In genomic region chr11:73323464-73323863, GRCh38 we compare ENCODE assay signal across 1 cellular context.
A peak's percentile ranks its signal among the peaks of the same experiment; 100 is the strongest.
TF ChIP-seq lines count a peak whose summit lies in the region.

No MANE protein-coding gene starts in this region.

TF ChIP-seq in HepG2, 621 proteins besides CTCF, POLR2A, EP300 and RAD21 (continues in another document):
- TF ChIP-seq ZNF616 (CRISPR knock-in tag; IDR thresholded peaks at IDR 0.05; ENCODE audit: low read depth) (no peak), PAXIP1 (CRISPR knock-in tag; conservative IDR thresholded peaks at IDR 0.05) (peak; percentile 59), CREBL2 (CRISPR knock-in tag; IDR thresholded peaks at IDR 0.05; ENCODE audit: borderline replicate concordance) (no peak), LCORL (IDR thresholded peaks at IDR 0.05) (no peak), LCORL (CRISPR knock-in tag; IDR thresholded peaks at IDR 0.05) (peak; percentile 90), SP5 (CRISPR knock-in tag; IDR thresholded peaks at IDR 0.05; ENCODE audit: borderline replicate concordance, low read depth) (0 out of 2 replicates have a peak, but pooled peaks have one; percentile 24), MTA1 (CRISPR knock-in tag; IDR thresholded peaks at IDR 0.05; ENCODE audit: borderline replicate concordance) (0 out of 2 replicates have a peak, but pooled peaks have one; percentile 37), ZFP91 (CRISPR knock-in tag; IDR thresholded peaks at IDR 0.05; ENCODE audit: borderline replicate concordance) (peak; percentile 22; the same call in 1 of the 2 replicates), ZBTB33 (CRISPR knock-in tag; IDR thresholded peaks at IDR 0.05) (peak; percentile 43), ZBTB38 (CRISPR knock-in tag; IDR thresholded peaks at IDR 0.05) (peak; percentile 77), ZNF414 (CRISPR knock-in tag; IDR thresholded peaks at IDR 0.05) (no peak), ZNF747 (CRISPR knock-in tag; IDR thresholded peaks at IDR 0.05; ENCODE audit: borderline replicate concordance) (0 out of 2 replicates have a peak, but pooled peaks have one; percentile 4), CSRNP2 (CRISPR knock-in tag; conservative IDR thresholded peaks at IDR 0.05; ENCODE audit: low read depth) (no peak), IRX3 (CRISPR knock-in tag; IDR thresholded peaks at IDR 0.05; ENCODE audit: borderline replicate concordance, low read depth) (no peak), ZNF225 (CRISPR knock-in tag; IDR thresholded peaks at IDR 0.05) (no peak), REL (CRISPR knock-in tag; conservative IDR thresholded peaks at IDR 0.05) (no peak), ERF (CRISPR knock-in tag; IDR thresholded peaks at IDR 0.05) (no peak), KDM6A (CRISPR knock-in tag; IDR thresholded peaks at IDR 0.05; ENCODE audit: low read depth) (no peak), SOX6 (IDR thresholded peaks at IDR 0.05) (no peak), SOX6 (CRISPR knock-in tag; IDR thresholded peaks at IDR 0.05) (0 out of 2 replicates have a peak, but pooled peaks have one; percentile 35), ZNF687 (CRISPR knock-in tag; IDR thresholded peaks at IDR 0.05) (peak; percentile 77), NFRKB (IDR thresholded peaks at IDR 0.05) (no peak), HES4 (CRISPR knock-in tag; IDR thresholded peaks at IDR 0.05; ENCODE audit: borderline replicate concordance) (no peak), SALL2 (CRISPR knock-in tag; IDR thresholded peaks at IDR 0.05) (peak; percentile 34; the same call in 1 of the 2 replicates), ZNF746 (CRISPR knock-in tag; IDR thresholded peaks at IDR 0.05) (no peak), ZNF160 (CRISPR knock-in tag; IDR thresholded peaks at IDR 0.05) (no peak), PHF8 (CRISPR knock-in tag; IDR thresholded peaks at IDR 0.05) (0 out of 2 replicates have a peak, but pooled peaks have one; percentile 28), NR2F6 (IDR thresholded peaks at IDR 0.05) (no peak), NR2F6 (CRISPR knock-in tag; IDR thresholded peaks at IDR 0.05) (0 out of 2 replicates have a peak, but pooled peaks have one; percentile 8), ATF7-NPFF (CRISPR knock-in tag; IDR thresholded peaks at IDR 0.05; ENCODE audit: low read depth) (0 out of 2 replicates have a peak, but pooled peaks have one; percentile 26), PHF21A (CRISPR knock-in tag; IDR thresholded peaks at IDR 0.05) (peak; percentile 58; the same call in 1 of the 2 replicates), TFDP1 (CRISPR knock-in tag; IDR thresholded peaks at IDR 0.05; ENCODE audit: borderline replicate concordance) (peak; percentile 43; the same call in 1 of the 2 replicates), ZFX (CRISPR knock-in tag; IDR thresholded peaks at IDR 0.05; ENCODE audit: low read depth) (peak; percentile 58), ZBTB2 (CRISPR knock-in tag; IDR thresholded peaks at IDR 0.05; ENCODE audit: low read depth) (no peak), ZGPAT (CRISPR knock-in tag; IDR thresholded peaks at IDR 0.05) (peak; percentile 39; the same call in 1 of the 2 replicates), FOXP4 (CRISPR knock-in tag; IDR thresholded peaks at IDR 0.05) (peak; percentile 39; the same call in 1 of the 2 replicates), ELF3 (CRISPR knock-in tag; IDR thresholded peaks at IDR 0.05) (no peak), ZNF354B (CRISPR knock-in tag; IDR thresholded peaks at IDR 0.05) (no peak)
